In the genomic region with DNA sequence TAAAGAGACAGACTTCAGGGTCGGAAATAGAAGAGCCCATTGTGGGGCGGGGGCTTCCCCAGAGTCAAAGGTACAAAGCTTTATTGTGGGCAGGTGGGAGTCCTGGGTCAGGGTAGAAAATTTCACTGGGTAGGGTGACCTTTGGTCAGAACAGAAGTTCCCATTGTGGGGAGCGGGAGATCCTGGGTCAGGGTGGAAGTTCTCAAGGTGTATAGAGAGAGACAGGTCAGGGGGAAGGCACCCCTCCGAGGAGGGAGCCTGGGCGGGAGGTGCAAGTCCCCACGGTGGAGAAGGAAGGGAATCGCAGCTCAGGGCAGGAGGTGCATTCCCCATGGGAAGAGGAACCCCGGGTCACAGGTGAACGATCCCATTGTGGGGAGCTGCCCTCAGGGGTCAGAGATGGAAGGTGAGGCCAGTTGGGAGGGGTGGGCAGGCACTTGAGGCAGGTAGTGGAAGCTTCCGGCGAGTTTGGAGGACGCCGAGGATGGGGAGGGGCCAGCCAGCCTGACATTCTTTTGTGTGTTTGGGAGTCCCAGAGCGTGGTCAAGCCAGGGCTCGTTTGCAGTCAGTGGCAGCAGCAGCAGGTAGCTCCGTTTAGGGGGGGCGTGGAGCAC, we compare ENCODE assay signal across 8 cellular contexts. TPM values are rescaled to one million over a fixed set of nuclear protein-coding genes. Genes with fewer than 3 reads are reported as not detected.
A peak's percentile ranks its signal among the peaks of the same experiment; 100 is the strongest.
DNase-seq lines count a peak whose midpoint lies in the region; ATAC-seq, FAIRE-seq and TF ChIP-seq lines count a peak whose summit lies in the region.

No MANE protein-coding gene starts in this region.

- H3K36me3 Mint-ChIP-seq in central memory CD8-positive, alpha-beta T cell (ENCODE audit: insufficient read depth), result peaks cover 46% of the 10 kb centered on the region

- TF ChIP-seq RAD21 in liver (IDR thresholded peaks at IDR 0.05), result no peak

- peak; percentile 49 for ATAC-seq in central memory CD8-positive, alpha-beta T cell (replicated peaks; ENCODE audit: extremely low read depth, poor library complexity, severe bottlenecking)
- ATAC-seq in thoracic aorta (ENCODE audit: insufficient number of reproducible peaks, low FRiP score, low read depth), result no peak
- ATAC-seq in HG02840 (IDR thresholded peaks at IDR 0.05; ENCODE audit: low FRiP score, unreplicated experiment), result no peak

- peaks cover 30% of the 10 kb centered on the region for H3K4me1 Mint-ChIP-seq in central memory CD8-positive, alpha-beta T cell

- peak overlapping the region; percentile 52 to 92 for H3K9ac ChIP-seq in liver (ENCODE audit: low read depth in 1 of 2, low read length in 2 of 2)

- DNase-seq in GM12891 (ENCODE audit: insufficient read length, low spot score) (peak; percentile 58), RPMI7951 (ENCODE audit: low read depth) (peak; percentile 32), thoracic aorta (ENCODE audit: low spot score) (no peak), globus pallidus (ENCODE audit: low spot score) (no peak)
- DNase-seq in central memory CD8-positive, alpha-beta T cell (ENCODE audit: low spot score in 2 of 2), result no peak

- no peak for TF ChIP-seq CTCF in 22Rv1 (IDR thresholded peaks at IDR 0.05)
- TF ChIP-seq CTCF in liver (IDR thresholded peaks at IDR 0.05; ENCODE audit: low read depth, low read length, missing input control), result no peak
- no peak for TF ChIP-seq CTCF in thoracic aorta (IDR thresholded peaks at IDR 0.05)

- H3K4me1 ChIP-seq in liver (ENCODE audit: control insufficient read depth in 4 of 4, insufficient read depth in 4 of 4, low read length in 3 of 4) (peaks cover 13 to 38% (median 28%) of the 10 kb centered on the region in 4 donors), thoracic aorta (ENCODE audit: control insufficient read depth in 1 of 2, low read depth in 2 of 2) (peaks cover 18 to 31% of the 10 kb centered on the region in 2 donors)

- peak overlapping the region; percentile 98 for H3K27ac Mint-ChIP-seq in central memory CD8-positive, alpha-beta T cell (ENCODE audit: low read depth)

- peak overlapping the region; percentile 54 to 87 (median 76) for H3K4me3 ChIP-seq in liver (ENCODE audit: low read depth in 1 of 3, low read length in 3 of 3)
- H3K4me3 ChIP-seq in thoracic aorta, result peak overlapping the region; percentile 86

- H3K27ac ChIP-seq in 22Rv1, result peak overlapping the region; percentile 65
- H3K27ac ChIP-seq in liver (ENCODE audit: low read depth in 1 of 2, low read length in 2 of 2), result peak overlapping the region; percentile 30 to 51
- H3K27ac ChIP-seq in thoracic aorta, result peak overlapping the region; percentile 24 to 54

- FAIRE-seq in GM12891 (lab: Jason Lieb, UNC), result peak; percentile 47

- H3K9me3 ChIP-seq in liver (ENCODE audit: control insufficient read depth in 4 of 4, low read length in 3 of 4) (no peaks in the 10 kb centered on the region), thoracic aorta (no peaks in the 10 kb centered on the region)

- no peak for TF ChIP-seq POLR2A in GM12891 (IDR thresholded peaks at IDR 0.05; ENCODE audit: low read depth, low read length)

- peaks cover 6 to 16% (median 9%) of the 10 kb centered on the region in 4 donors for H3K36me3 ChIP-seq in liver (ENCODE audit: control insufficient read depth in 4 of 4, insufficient read depth in 3 of 4, low read depth in 1 of 4, low read length in 3 of 4)
- peaks cover 20% of the 10 kb centered on the region for H3K36me3 ChIP-seq in thoracic aorta

- H3K9me3 Mint-ChIP-seq in central memory CD8-positive, alpha-beta T cell, result no peaks in the 10 kb centered on the region

- H3K27me3 ChIP-seq in liver (ENCODE audit: control insufficient read depth in 4 of 4, insufficient read depth in 4 of 4, low read length in 3 of 4) (no peaks in the 10 kb centered on the region), thoracic aorta (replicated peaks; ENCODE audit: insufficient read depth) (no peaks in the 10 kb centered on the region)

- peak overlapping the region; percentile 89 for H3K4me3 Mint-ChIP-seq in central memory CD8-positive, alpha-beta T cell

- WGBS in liver, result 1% methylated on average over 17 of the region's 17 CpGs

- no peaks in the 10 kb centered on the region for H3K27me3 Mint-ChIP-seq in central memory CD8-positive, alpha-beta T cell

TF ChIP-seq in GM12891, 5 proteins besides CTCF, POLR2A, EP300 and RAD21:
- TF ChIP-seq SPI1 (IDR thresholded peaks at IDR 0.05; ENCODE audit: low read depth, low read length), result no peak
- no peak for TF ChIP-seq PAX5 (IDR thresholded peaks at IDR 0.05; ENCODE audit: insufficient read depth, low read length, severe bottlenecking)
- no peak for TF ChIP-seq TAF1 (IDR thresholded peaks at IDR 0.05; ENCODE audit: low read depth, low read length)
- no peak for TF ChIP-seq POLR2AphosphoS5 (IDR thresholded peaks at IDR 0.05; ENCODE audit: low read depth, low read length)
- no peak for TF ChIP-seq POU2F2 (IDR thresholded peaks at IDR 0.05; ENCODE audit: low read depth, low read length)

TF ChIP-seq in liver, 16 proteins besides CTCF, POLR2A, EP300 and RAD21 (continues in another document):
- TF ChIP-seq NR2F2 (IDR thresholded peaks at IDR 0.05) (no peak), HNF4G (IDR thresholded peaks at IDR 0.05) (no peak), FOXA1 (IDR thresholded peaks at IDR 0.05) (no peak), YY1 (IDR thresholded peaks at IDR 0.05) (no peak), RXRA (IDR thresholded peaks at IDR 0.05) (no peak), HNF4A (conservative IDR thresholded peaks at IDR 0.05) (no peak), ATF3 (IDR thresholded peaks at IDR 0.05) (no peak), TAF1 (conservative IDR thresholded peaks at IDR 0.05) (no peak)
- TF ChIP-seq, protein P1, sequence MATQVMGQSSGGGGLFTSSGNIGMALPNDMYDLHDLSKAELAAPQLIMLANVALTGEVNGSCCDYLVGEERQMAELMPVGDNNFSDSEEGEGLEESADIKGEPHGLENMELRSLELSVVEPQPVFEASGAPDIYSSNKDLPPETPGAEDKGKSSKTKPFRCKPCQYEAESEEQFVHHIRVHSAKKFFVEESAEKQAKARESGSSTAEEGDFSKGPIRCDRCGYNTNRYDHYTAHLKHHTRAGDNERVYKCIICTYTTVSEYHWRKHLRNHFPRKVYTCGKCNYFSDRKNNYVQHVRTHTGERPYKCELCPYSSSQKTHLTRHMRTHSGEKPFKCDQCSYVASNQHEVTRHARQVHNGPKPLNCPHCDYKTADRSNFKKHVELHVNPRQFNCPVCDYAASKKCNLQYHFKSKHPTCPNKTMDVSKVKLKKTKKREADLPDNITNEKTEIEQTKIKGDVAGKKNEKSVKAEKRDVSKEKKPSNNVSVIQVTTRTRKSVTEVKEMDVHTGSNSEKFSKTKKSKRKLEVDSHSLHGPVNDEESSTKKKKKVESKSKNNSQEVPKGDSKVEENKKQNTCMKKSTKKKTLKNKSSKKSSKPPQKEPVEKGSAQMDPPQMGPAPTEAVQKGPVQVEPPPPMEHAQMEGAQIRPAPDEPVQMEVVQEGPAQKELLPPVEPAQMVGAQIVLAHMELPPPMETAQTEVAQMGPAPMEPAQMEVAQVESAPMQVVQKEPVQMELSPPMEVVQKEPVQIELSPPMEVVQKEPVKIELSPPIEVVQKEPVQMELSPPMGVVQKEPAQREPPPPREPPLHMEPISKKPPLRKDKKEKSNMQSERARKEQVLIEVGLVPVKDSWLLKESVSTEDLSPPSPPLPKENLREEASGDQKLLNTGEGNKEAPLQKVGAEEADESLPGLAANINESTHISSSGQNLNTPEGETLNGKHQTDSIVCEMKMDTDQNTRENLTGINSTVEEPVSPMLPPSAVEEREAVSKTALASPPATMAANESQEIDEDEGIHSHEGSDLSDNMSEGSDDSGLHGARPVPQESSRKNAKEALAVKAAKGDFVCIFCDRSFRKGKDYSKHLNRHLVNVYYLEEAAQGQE (IDR thresholded peaks at IDR 0.05), result no peak
- TF ChIP-seq, protein P2, sequence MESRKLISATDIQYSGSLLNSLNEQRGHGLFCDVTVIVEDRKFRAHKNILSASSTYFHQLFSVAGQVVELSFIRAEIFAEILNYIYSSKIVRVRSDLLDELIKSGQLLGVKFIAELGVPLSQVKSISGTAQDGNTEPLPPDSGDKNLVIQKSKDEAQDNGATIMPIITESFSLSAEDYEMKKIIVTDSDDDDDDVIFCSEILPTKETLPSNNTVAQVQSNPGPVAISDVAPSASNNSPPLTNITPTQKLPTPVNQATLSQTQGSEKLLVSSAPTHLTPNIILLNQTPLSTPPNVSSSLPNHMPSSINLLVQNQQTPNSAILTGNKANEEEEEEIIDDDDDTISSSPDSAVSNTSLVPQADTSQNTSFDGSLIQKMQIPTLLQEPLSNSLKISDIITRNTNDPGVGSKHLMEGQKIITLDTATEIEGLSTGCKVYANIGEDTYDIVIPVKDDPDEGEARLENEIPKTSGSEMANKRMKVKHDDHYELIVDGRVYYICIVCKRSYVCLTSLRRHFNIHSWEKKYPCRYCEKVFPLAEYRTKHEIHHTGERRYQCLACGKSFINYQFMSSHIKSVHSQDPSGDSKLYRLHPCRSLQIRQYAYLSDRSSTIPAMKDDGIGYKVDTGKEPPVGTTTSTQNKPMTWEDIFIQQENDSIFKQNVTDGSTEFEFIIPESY (IDR thresholded peaks at IDR 0.05), result no peak

RNA-seq across cellular contexts. Expression of gene LYPLA2, which starts 0.6 kb away (rescaled TPM):
- 55.5 TPM for polyA plus RNA-seq in GM12891 (2012; ENCODE audit: low read depth, missing spikeins)
- 62.6 and 74.3 TPM in 2 replicates for total RNA-seq in RPMI7951 (2014; rRNA removed; shearing (Covaris generic))
- total RNA-seq in liver (10 to 100 TPM; 26.3 to 33.9 TPM), thoracic aorta (10 to 100 TPM; 29.6 to 37.2 TPM)
- polyA plus RNA-seq in liver, result 10 to 100 TPM; 52.6 to 71.1 TPM

RNA-seq across cellular contexts. Expression of gene GALE, which starts 9.0 kb away (rescaled TPM):
- polyA plus RNA-seq in GM12891 (2012; ENCODE audit: low read depth, missing spikeins), result 34.0 TPM
- 58.3 and 67.8 TPM in 2 replicates for total RNA-seq in RPMI7951 (2014; rRNA removed; shearing (Covaris generic))
- total RNA-seq in liver, result 10 to 100 TPM; 22.9 to 43.4 TPM
- polyA plus RNA-seq in liver, result 10 to 100 TPM; 37.0 to 40.4 TPM
- 10 to 100 TPM in 1 of 2 donors, 1 to 10 TPM in 1; 8.3 to 10.0 TPM for total RNA-seq in thoracic aorta

RNA-seq across cellular contexts. Expression of gene PITHD1, which starts 13.3 kb away (rescaled TPM):
- 53.5 TPM for polyA plus RNA-seq in GM12891 (2012; ENCODE audit: low read depth, missing spikeins)
- 42.3 and 47.0 TPM in 2 replicates for total RNA-seq in RPMI7951 (2014; rRNA removed; shearing (Covaris generic))
- total RNA-seq in liver (10 to 100 TPM; 28.4 to 86.4 TPM), thoracic aorta (10 to 100 TPM; 42.9 to 57.0 TPM)
- 10 to 100 TPM; 17.1 to 21.1 TPM for polyA plus RNA-seq in liver

RNA-seq across cellular contexts. Expression of gene HMGCL, which starts 33.7 kb away (rescaled TPM):
- polyA plus RNA-seq in GM12891 (2012; ENCODE audit: low read depth, missing spikeins), result 39.2 TPM
- 40.7 and 45.7 TPM in 2 replicates for total RNA-seq in RPMI7951 (2014; rRNA removed; shearing (Covaris generic))
- total RNA-seq in liver, result 100 to 1,000 TPM in 1 of 2 donors, 10 to 100 TPM in 1; 68.2 to 111 TPM
- 100 to 1,000 TPM; 187 to 198 TPM for polyA plus RNA-seq in liver
- total RNA-seq in thoracic aorta, result 10 to 100 TPM; 27.6 to 31.7 TPM

RNA-seq across cellular contexts. Expression of gene ELOA, which starts 48.3 kb away (rescaled TPM):
- 25.3 TPM for polyA plus RNA-seq in GM12891 (2012; ENCODE audit: low read depth, missing spikeins)
- total RNA-seq in RPMI7951 (2014; rRNA removed; shearing (Covaris generic)), result 48.9 and 57.0 TPM in 2 replicates
- 10 to 100 TPM; 11.1 to 34.9 TPM for total RNA-seq in liver
- 10 to 100 TPM; 20.9 to 27.8 TPM for polyA plus RNA-seq in liver
- total RNA-seq in thoracic aorta, result 10 to 100 TPM; 23.3 to 40.6 TPM

Comparison
In these comparisons a context has a peak if more than half of its experiments do, and no peak if none do; other contexts are left out.
1. DNase-seq: peak in GM12891 (single experiment) and RPMI7951 (single experiment); none in central memory CD8-positive, alpha-beta T cell (0 of 2), thoracic aorta (single experiment) and globus pallidus (single experiment).
2. Peak in every context shown above with its lines, with median percentiles within 50 percentile points of each other: H3K27ac ChIP-seq.